Comparison of ENCODE assay signal across 8 cellular contexts in the genomic region with DNA sequence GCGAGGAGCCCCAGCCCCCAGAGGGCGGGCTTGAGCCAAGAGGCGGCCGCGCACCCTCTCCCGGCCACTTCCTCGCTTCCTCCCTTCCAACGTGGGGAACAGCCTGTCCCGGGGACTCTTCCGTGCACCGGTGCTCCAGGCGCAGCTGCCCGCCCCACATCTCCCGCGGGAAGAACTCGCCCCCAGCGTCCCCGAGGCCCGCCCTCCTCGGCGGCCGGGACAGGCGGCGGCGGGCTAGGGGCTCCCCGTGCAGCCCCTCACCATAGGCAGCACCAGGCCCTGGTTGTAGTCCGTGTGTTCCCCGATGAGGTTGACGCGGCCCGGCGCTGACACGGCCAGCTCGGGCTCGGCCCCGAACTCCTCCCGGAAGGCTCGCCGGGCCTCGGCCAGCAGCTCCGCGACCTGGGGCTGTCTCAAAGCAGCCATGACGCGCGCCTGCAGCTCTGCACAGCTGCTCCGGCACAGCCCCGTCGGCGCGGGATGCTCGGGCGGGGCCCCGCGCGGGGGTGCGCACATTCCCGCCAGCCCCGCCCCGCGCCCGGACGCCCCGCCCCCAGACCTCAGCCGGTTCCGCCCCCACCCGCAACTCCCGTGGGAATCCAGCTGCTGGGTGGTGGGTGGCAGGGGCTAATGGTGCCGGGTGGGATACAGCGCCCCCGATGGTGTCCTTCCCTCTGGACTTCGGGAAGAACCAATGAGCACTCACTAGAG. TPM values are rescaled to one million over a fixed set of nuclear protein-coding genes. Genes with fewer than 3 reads are reported as not detected.
DNase-seq lines count a peak whose midpoint lies in the region; ATAC-seq and TF ChIP-seq lines count a peak whose summit lies in the region.

A gene (minus strand): TSS at position 482 of the 711 bp plus-strand sequence. CDS start 56 bp downstream, at position 426.

- peak within 1 kb of the TSS; percentile 78 for H3K4me3 ChIP-seq in endodermal cell (ENCODE audit: low read length)

- no peaks in the 10 kb centered on the region for H3K36me3 Mint-ChIP-seq in activated CD8-positive, alpha-beta memory T cell treated with anti-CD3 and anti-CD28 coated beads, Interleukin-2, amount 10 ng/mL, durations not matched to agents 7 days and 5 days
- H3K36me3 Mint-ChIP-seq in endodermal cell (ENCODE audit: low read depth) (no peaks in the 10 kb centered on the region), mesothelial cell of epicardium (peaks cover 2% of the 10 kb centered on the region)

- no peak within 1 kb of the TSS for H3K27ac ChIP-seq in endodermal cell (ENCODE audit: low read depth, low read length)

- DNase-seq in NCI-H345 (lab: John Stamatoyannopoulos, UW): peak; percentile 80
- DNase-seq in NCI-H345 treated with DMSO at 0.1 percent for 48 hours (lab: John Stamatoyannopoulos, UW; ENCODE audit: unreplicated experiment): no peak
- peak; percentile 90 for DNase-seq in NCI-H82 (lab: John Stamatoyannopoulos, UW)
- DNase-seq in activated CD8-positive, alpha-beta memory T cell treated with anti-CD3 and anti-CD28 coated beads, Interleukin-2, amount 10 ng/mL, durations not matched to agents 7 days and 5 days: peak; percentile 85
- peak; percentile 94 for DNase-seq in endodermal cell
- DNase-seq in mesothelial cell of epicardium (ENCODE audit: low spot score in 2 of 2, unreplicated experiment in 2 of 2): peak; percentile 66 to 74
- DNase-seq in stimulated activated CD8-positive, alpha-beta memory T cell treated with anti-CD3 and anti-CD28 coated beads, Interleukin-4, amount 100 ng/mL, for 48 hours: peak; percentile 76

- peak within 1 kb of the TSS; percentile 76 for H3K4me3 Mint-ChIP-seq in activated CD8-positive, alpha-beta memory T cell treated with anti-CD3 and anti-CD28 coated beads, Interleukin-2, amount 10 ng/mL, durations not matched to agents 7 days and 5 days
- peak within 1 kb of the TSS; percentile 56 for H3K4me3 Mint-ChIP-seq in endodermal cell
- H3K4me3 Mint-ChIP-seq in mesothelial cell of epicardium: peak within 1 kb of the TSS; percentile 65

- peaks cover 5% of the 10 kb centered on the region for H3K4me1 ChIP-seq in endodermal cell (ENCODE audit: control insufficient read depth, insufficient read depth, low read length)

- peak within 1 kb of the TSS; percentile 70 for H3K27ac Mint-ChIP-seq in activated CD8-positive, alpha-beta memory T cell treated with anti-CD3 and anti-CD28 coated beads, Interleukin-2, amount 10 ng/mL, durations not matched to agents 7 days and 5 days
- peak within 1 kb of the TSS; percentile 70 for H3K27ac Mint-ChIP-seq in endodermal cell
- H3K27ac Mint-ChIP-seq in mesothelial cell of epicardium: peak within 1 kb of the TSS; percentile 85

- no peaks in the 10 kb centered on the region for H3K27me3 ChIP-seq in endodermal cell (ENCODE audit: control insufficient read depth, insufficient read depth, low read length, poor library complexity, severe bottlenecking)

- CTCF ChIA-PET in activated CD8-positive, alpha-beta memory T cell treated with anti-CD3 and anti-CD28 coated beads, Interleukin-2, amount 10 ng/mL, durations not matched to agents 7 days and 5 days (lab: Charles Lee): interaction anchor here (0.6 to 7.4 kb wide), 34 partner anchors 9 to 523 kb away, joined by 3 to 87 read pairs (median 6); a partner anchor contains a TSS

- TF ChIP-seq CTCF in endodermal cell (conservative IDR thresholded peaks at IDR 0.05) (peak; percentile 76), mesothelial cell of epicardium (IDR thresholded peaks at IDR 0.05; ENCODE audit: unreplicated experiment) (no peak)

- 1 to 3% methylated on average over 14 to 71 of the region's 71 CpGs for WGBS in endodermal cell (ENCODE audit: insufficient coverage in 1 of 2, insufficient read length in 1 of 2), 2 experiments

- no peaks in the 10 kb centered on the region for H3K9me3 Mint-ChIP-seq in activated CD8-positive, alpha-beta memory T cell treated with anti-CD3 and anti-CD28 coated beads, Interleukin-2, amount 10 ng/mL, durations not matched to agents 7 days and 5 days (ENCODE audit: low read depth)
- H3K9me3 Mint-ChIP-seq in endodermal cell: no peaks in the 10 kb centered on the region
- H3K9me3 Mint-ChIP-seq in mesothelial cell of epicardium: no peaks in the 10 kb centered on the region

- peak within 1 kb of the TSS; percentile 40 for H3K9ac ChIP-seq in endodermal cell (ENCODE audit: extremely low read depth, low read length, poor library complexity, severe bottlenecking)

- peak; percentile 52 for ATAC-seq in HG02884 (IDR thresholded peaks at IDR 0.05; ENCODE audit: unreplicated experiment)
- peak; percentile 94 for ATAC-seq in activated CD8-positive, alpha-beta memory T cell treated with anti-CD3 and anti-CD28 coated beads, Interleukin-2, amount 10 ng/mL, durations not matched to agents 7 days and 5 days

- no peaks in the 10 kb centered on the region for H3K27me3 Mint-ChIP-seq in activated CD8-positive, alpha-beta memory T cell treated with anti-CD3 and anti-CD28 coated beads, Interleukin-2, amount 10 ng/mL, durations not matched to agents 7 days and 5 days
- no peaks in the 10 kb centered on the region for H3K27me3 Mint-ChIP-seq in endodermal cell (ENCODE audit: insufficient read depth)
- no peaks in the 10 kb centered on the region for H3K27me3 Mint-ChIP-seq in mesothelial cell of epicardium (ENCODE audit: low read depth)

- no peaks in the 10 kb centered on the region for H3K9me3 ChIP-seq in endodermal cell (ENCODE audit: control insufficient read depth, low read length)

- peaks cover 11% of the 10 kb centered on the region for H3K4me1 Mint-ChIP-seq in activated CD8-positive, alpha-beta memory T cell treated with anti-CD3 and anti-CD28 coated beads, Interleukin-2, amount 10 ng/mL, durations not matched to agents 7 days and 5 days
- H3K4me1 Mint-ChIP-seq in endodermal cell: peaks cover 4% of the 10 kb centered on the region
- peaks cover 8% of the 10 kb centered on the region for H3K4me1 Mint-ChIP-seq in mesothelial cell of epicardium

- no peaks in the 10 kb centered on the region for H3K36me3 ChIP-seq in endodermal cell (ENCODE audit: control insufficient read depth, insufficient read depth, low read length)

RNA-seq across cellular contexts. Expression of the gene that starts here (rescaled TPM):
- total RNA-seq in activated CD8-positive, alpha-beta memory T cell treated with anti-CD3 and anti-CD28 coated beads, Interleukin-2, amount 10 ng/mL, durations not matched to agents 7 days and 5 days: 10 to 100 TPM; 46.1 to 53.7 TPM
- total RNA-seq in endodermal cell (10 to 100 TPM; 26.7 to 33.2 TPM), mesothelial cell of epicardium (28.0 to 32.1 TPM (median 30.4 TPM) in 3 replicates)
- polyA plus RNA-seq in endodermal cell (2013, experiment 1 of 2): 25.1 TPM
- 22.8 TPM for polyA plus RNA-seq in endodermal cell (2013, experiment 2 of 2)
